In genomic region chr12:22925593-22925992, GRCh38 we compare ENCODE assay signal across 1 cellular context.
TF ChIP-seq lines count a peak whose summit lies in the region.

No MANE protein-coding gene starts in this region.

TF ChIP-seq in HepG2, 621 proteins besides CTCF, POLR2A, EP300 and RAD21:
- TF ChIP-seq HNF4A (CRISPR knock-in tag; IDR thresholded peaks at IDR 0.05) (no peak), KAT7 (CRISPR knock-in tag; IDR thresholded peaks at IDR 0.05; ENCODE audit: borderline replicate concordance) (no peak), HOXA9 (CRISPR knock-in tag; IDR thresholded peaks at IDR 0.05; ENCODE audit: borderline replicate concordance) (no peak), CSRNP1 (CRISPR knock-in tag; IDR thresholded peaks at IDR 0.05) (no peak), ZNF232 (CRISPR knock-in tag; IDR thresholded peaks at IDR 0.05; ENCODE audit: borderline replicate concordance) (no peak), ZIK1 (CRISPR knock-in tag; IDR thresholded peaks at IDR 0.05; ENCODE audit: borderline replicate concordance, low read depth) (no peak), PLSCR1 (CRISPR knock-in tag; IDR thresholded peaks at IDR 0.05; ENCODE audit: borderline replicate concordance) (no peak), ZNF333 (CRISPR knock-in tag; IDR thresholded peaks at IDR 0.05; ENCODE audit: borderline replicate concordance) (no peak), SNRNP70 (IDR thresholded peaks at IDR 0.05; ENCODE audit: low read depth, low read length) (no peak), LRRFIP1 (CRISPR knock-in tag; conservative IDR thresholded peaks at IDR 0.05) (no peak), KAT8 (CRISPR knock-in tag; IDR thresholded peaks at IDR 0.05) (no peak), SYNCRIP (IDR thresholded peaks at IDR 0.05; ENCODE audit: insufficient read depth, low read depth, low read length) (no peak), ZNF556 (CRISPR knock-in tag; IDR thresholded peaks at IDR 0.05; ENCODE audit: borderline replicate concordance) (no peak)
